Comparison of ENCODE assay signal across 8 cellular contexts in the genomic region with DNA sequence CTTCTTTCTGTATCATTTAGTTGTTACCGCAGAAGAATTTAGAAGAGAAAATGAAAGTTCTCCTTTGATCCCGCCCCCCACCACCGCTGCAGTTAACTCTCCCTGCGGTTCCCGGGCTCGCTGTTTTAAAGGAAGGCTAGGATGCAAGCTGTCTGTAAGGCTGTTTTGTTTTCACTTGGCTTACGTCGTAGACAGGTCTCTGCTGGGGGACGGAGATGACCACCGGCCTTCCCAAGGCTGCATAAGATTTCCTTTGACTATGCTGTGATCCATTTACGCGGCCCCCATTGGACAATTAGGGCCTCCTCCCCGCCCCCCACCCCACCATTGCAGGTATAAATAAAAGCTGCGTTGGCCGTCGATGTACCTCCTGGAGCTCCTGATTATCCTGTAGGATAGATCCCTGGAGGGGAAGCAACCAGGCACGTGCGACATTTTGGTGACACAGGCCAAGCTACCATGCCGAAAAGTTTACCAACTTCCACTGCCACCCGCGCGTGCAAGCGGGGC. TPM values are rescaled to one million over a fixed set of nuclear protein-coding genes. Genes with fewer than 3 reads are reported as not detected.
DNase-seq lines count a peak whose midpoint lies in the region; ATAC-seq, FAIRE-seq and TF ChIP-seq lines count a peak whose summit lies in the region.

No MANE protein-coding gene starts in this region.

- TF ChIP-seq EP300 in GM12878 (IDR thresholded peaks at IDR 0.05; ENCODE audit: borderline replicate concordance in 1 of 2, control insufficient read depth in 1 of 2, low read depth in 2 of 2, low read length in 2 of 2) = no peak

- peak; percentile 1; the same call in 1 of the 3 replicates for ATAC-seq in GM12878
- ATAC-seq in HG03196 (IDR thresholded peaks at IDR 0.05; ENCODE audit: unreplicated experiment) = no peak

- peak overlapping the region; percentile 36; the same call in 1 of the 2 replicates for H3K27ac ChIP-seq in GM12878 (ENCODE audit: control insufficient read depth, insufficient read depth)

- RAD21 ChIA-PET in GM12878 (lab: Charles Lee; ENCODE audit: unreplicated experiment) = interaction anchor here (0.8 to 1.9 kb wide), 4 partner anchors 94 to 247 kb away, joined by 3 to 4 read pairs (median 4); no protein-coding TSS in a partner anchor

- POLR2A ChIA-PET in GM12878 (lab: Charles Lee) = interaction anchor here (0.6 to 1.1 kb wide), 4 partner anchors 11 to 574 kb away, joined by 3 to 4 read pairs (median 4); partner anchors contain the start of gene TPCN2

- intact Hi-C loops in GM12878 (cut with micrococcal nuclease; ENCODE audit: unreplicated experiment) = loop anchor here (5.0 to 10.0 kb wide), 4 partner anchors 208 to 454 kb away; no protein-coding TSS in a partner anchor

- 1% methylated on average over 23 of the region's 23 CpGs for WGBS in GM12878 (ENCODE audit: insufficient coverage, insufficient replicate concordance, low lambda C conversion rate, missing lambda C conversion rate)

- peaks cover 4% of the 10 kb centered on the region for H3K79me2 ChIP-seq in GM12878 (ENCODE audit: control insufficient read depth, insufficient read depth, low read length)

- in situ Hi-C loops in GM12878 (cut with MboI) = no loop called here

- H3K4me2 ChIP-seq in GM12878 (ENCODE audit: control insufficient read depth, insufficient read depth) = peak overlapping the region; percentile 85

- no peaks in the 10 kb centered on the region for H4K20me1 ChIP-seq in GM12878 (ENCODE audit: control insufficient read depth, insufficient read depth)

- TF ChIP-seq POLR2A in GM12878 (IDR thresholded peaks at IDR 0.05; ENCODE audit: low read depth, low read length) = no peak

- CTCF ChIA-PET in GM12878 (lab: Yijun Ruan, JAX) = interaction anchor here (0.6 to 2.1 kb wide), 7 partner anchors 27 to 456 kb away, joined by 3 to 13 read pairs (median 3); no protein-coding TSS in a partner anchor

- H3K36me3 ChIP-seq in GM12878 (ENCODE audit: control insufficient read depth in 2 of 2, insufficient read depth in 2 of 2, low read length in 1 of 2) = no peaks in the 10 kb centered on the region

- peak overlapping the region; percentile 89 for H2AFZ ChIP-seq in GM12878 (ENCODE audit: control insufficient read depth, low read depth, low read length)

- TF ChIP-seq RAD21 in GM12878 (IDR thresholded peaks at IDR 0.05; ENCODE audit: insufficient read depth, low read depth, low read length) = no peak

- H3K9me3 ChIP-seq in GM12878 (replicated peaks; ENCODE audit: control insufficient read depth, insufficient read depth, low read length) (no peaks in the 10 kb centered on the region), mononuclear cell (ENCODE audit: low read depth, low read length) (no peaks in the 10 kb centered on the region)

- no TSS peak for BruUV-seq in GM12878 (replicated peaks; lab: Mats Ljungman, UMichigan)

- SMC1A ChIA-PET in GM12878 (lab: Charles Lee; ENCODE audit: uncharacterized antibody, unreplicated experiment) = interaction anchor here (1.1 kb wide), 1 partner anchor 259 kb away, joined by 3 read pairs; no protein-coding TSS in a partner anchor

- DNase-seq in GM10266 (ENCODE audit: extremely low spot score) = peak; percentile 69
- DNase-seq in RPMI7951 (ENCODE audit: low read depth) = peak; percentile 48
- no peak for DNase-seq in GM12878 (ENCODE audit: low read depth, low spot score)
- no peak for DNase-seq in HuH-7 (ENCODE audit: low spot score)
- DNase-seq in NCI-H1105 (lab: John Stamatoyannopoulos, UW) = no peak
- no peak for DNase-seq in NCI-H748 treated with DMSO at 0.1 percent for 48 hours (lab: John Stamatoyannopoulos, UW)

- H3K9ac ChIP-seq in GM12878 (ENCODE audit: control insufficient read depth, insufficient read depth, low read length) = peak overlapping the region; percentile 56

- no peaks in the 10 kb centered on the region for H3K27me3 ChIP-seq in GM12878 (replicated peaks in 1 of 2; ENCODE audit: control insufficient read depth in 2 of 2, insufficient read depth in 2 of 2, low read length in 1 of 2)
- H3K27me3 ChIP-seq in mononuclear cell (ENCODE audit: insufficient read depth, low read length) = no peaks in the 10 kb centered on the region

- H3K4me3 ChIP-seq in GM12878 (peak overlapping the region; percentile 85), mononuclear cell (ENCODE audit: low read length) (peak overlapping the region; percentile 64)

- FAIRE-seq in GM12878 (lab: Jason Lieb, UNC) = no peak

- peaks cover 31% of the 10 kb centered on the region for H3K4me1 ChIP-seq in GM12878 (ENCODE audit: control insufficient read depth, insufficient read depth, low read length)
- H3K4me1 ChIP-seq in mononuclear cell (ENCODE audit: insufficient read depth, low read length) = peaks cover 58% of the 10 kb centered on the region

- TF ChIP-seq CTCF in GM10266 (IDR thresholded peaks at IDR 0.05; ENCODE audit: control insufficient read depth, insufficient read depth, low read depth, missing control alignments) (no peak), GM12878 (IDR thresholded peaks at IDR 0.05 in 2 of 3, conservative IDR thresholded peaks at IDR 0.05 in 1 of 3; ENCODE audit: control insufficient read depth in 2 of 3, extremely low read depth in 1 of 3, insufficient read depth in 1 of 3, low read depth in 3 of 3, low read length in 3 of 3) (no peak)

TF ChIP-seq in GM12878, 131 proteins besides CTCF, POLR2A, EP300 and RAD21:
- TF ChIP-seq CBX5 (IDR thresholded peaks at IDR 0.05; ENCODE audit: low read depth) (no peak), CBFB (IDR thresholded peaks at IDR 0.05; ENCODE audit: low read depth) (peak; percentile 48; the same call in 1 of the 2 replicates), EGR1 (IDR thresholded peaks at IDR 0.05; ENCODE audit: borderline replicate concordance in 1 of 2, low read depth in 2 of 2, low read length in 2 of 2) (0 out of 3 replicates have a peak, but pooled peaks of 1 of the 2 experiments have one; percentile 8), NFIC (IDR thresholded peaks at IDR 0.05; ENCODE audit: low read depth, low read length) (no peak), RUNX3 (IDR thresholded peaks at IDR 0.05; ENCODE audit: low read length) (peak; percentile 66), ZNF24 (IDR thresholded peaks at IDR 0.05) (no peak), YY1 (IDR thresholded peaks at IDR 0.05; ENCODE audit: low read depth, low read length) (0 out of 2 replicates have a peak, but pooled peaks have one; percentile 28)
- TF ChIP-seq, protein P1, sequence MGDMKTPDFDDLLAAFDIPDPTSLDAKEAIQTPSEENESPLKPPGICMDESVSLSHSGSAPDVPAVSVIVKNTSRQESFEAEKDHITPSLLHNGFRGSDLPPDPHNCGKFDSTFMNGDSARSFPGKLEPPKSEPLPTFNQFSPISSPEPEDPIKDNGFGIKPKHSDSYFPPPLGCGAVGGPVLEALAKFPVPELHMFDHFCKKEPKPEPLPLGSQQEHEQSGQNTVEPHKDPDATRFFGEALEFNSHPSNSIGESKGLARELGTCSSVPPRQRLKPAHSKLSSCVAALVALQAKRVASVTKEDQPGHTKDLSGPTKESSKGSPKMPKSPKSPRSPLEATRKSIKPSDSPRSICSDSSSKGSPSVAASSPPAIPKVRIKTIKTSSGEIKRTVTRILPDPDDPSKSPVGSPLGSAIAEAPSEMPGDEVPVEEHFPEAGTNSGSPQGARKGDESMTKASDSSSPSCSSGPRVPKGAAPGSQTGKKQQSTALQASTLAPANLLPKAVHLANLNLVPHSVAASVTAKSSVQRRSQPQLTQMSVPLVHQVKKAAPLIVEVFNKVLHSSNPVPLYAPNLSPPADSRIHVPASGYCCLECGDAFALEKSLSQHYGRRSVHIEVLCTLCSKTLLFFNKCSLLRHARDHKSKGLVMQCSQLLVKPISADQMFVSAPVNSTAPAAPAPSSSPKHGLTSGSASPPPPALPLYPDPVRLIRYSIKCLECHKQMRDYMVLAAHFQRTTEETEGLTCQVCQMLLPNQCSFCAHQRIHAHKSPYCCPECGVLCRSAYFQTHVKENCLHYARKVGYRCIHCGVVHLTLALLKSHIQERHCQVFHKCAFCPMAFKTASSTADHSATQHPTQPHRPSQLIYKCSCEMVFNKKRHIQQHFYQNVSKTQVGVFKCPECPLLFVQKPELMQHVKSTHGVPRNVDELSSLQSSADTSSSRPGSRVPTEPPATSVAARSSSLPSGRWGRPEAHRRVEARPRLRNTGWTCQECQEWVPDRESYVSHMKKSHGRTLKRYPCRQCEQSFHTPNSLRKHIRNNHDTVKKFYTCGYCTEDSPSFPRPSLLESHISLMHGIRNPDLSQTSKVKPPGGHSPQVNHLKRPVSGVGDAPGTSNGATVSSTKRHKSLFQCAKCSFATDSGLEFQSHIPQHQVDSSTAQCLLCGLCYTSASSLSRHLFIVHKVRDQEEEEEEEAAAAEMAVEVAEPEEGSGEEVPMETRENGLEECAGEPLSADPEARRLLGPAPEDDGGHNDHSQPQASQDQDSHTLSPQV (IDR thresholded peaks at IDR 0.05) = no peak

RNA-seq across cellular contexts. Expression of gene CPT1A, which starts 1.4 kb away (rescaled TPM):
- 29.7 and 34.4 TPM in 2 replicates for total RNA-seq in RPMI7951 (2014; rRNA removed; shearing (Covaris generic))
- total RNA-seq in GM12878 (2013; cell fraction: nucleolus; rRNA removed) = 11.0 and 15.9 TPM in 2 replicates
- 6.6 and 7.6 TPM in 2 replicates for total RNA-seq in GM12878 (2014; rRNA removed)
- 7.0 and 7.5 TPM in 2 replicates for total RNA-seq in GM12878 (2014; rRNA removed; fragmentation: Illumina TruSeq; extraction: Trizol)
- total RNA-seq in GM12878 (2021) = 17.5 and 17.8 TPM in 2 replicates
- 6.4 TPM for polyA plus RNA-seq in GM12878 (2011; ENCODE audit: low read depth)
- polyA plus RNA-seq in GM12878 (2011; rRNA removed) = 2.5 and 4.5 TPM in 2 replicates
- 3.3 and 4.3 TPM in 2 replicates for polyA plus RNA-seq in GM12878 (2011; cell fraction: cytosol; rRNA removed)
- 5.9 and 8.1 TPM in 2 replicates for polyA plus RNA-seq in GM12878 (2011; cell fraction: nucleus; rRNA removed)
- polyA plus RNA-seq in GM12878 (2012) = 4.9 and 7.9 TPM in 2 replicates
- polyA plus RNA-seq in GM12878 (2014; fragmentation: Illumina TruSeq; extraction: Trizol) = 7.4 and 10.9 TPM in 2 replicates
- polyA plus RNA-seq in GM12878 (2014; fragmentation: Nextera tagmentation; extraction: Ambion mirVana) = 1 to 10 TPM; 1.1 to 2.1 TPM
- polyA plus RNA-seq in GM12878 (2014; rRNA removed) = 7.9 and 9.6 TPM in 2 replicates
- 1 to 10 TPM; 4.9 to 5.4 TPM for polyA plus RNA-seq in GM12878 (2016; fragmentation: Nextera tagmentation; extraction: Ambion mirVana)
- polyA minus RNA-seq in GM12878 (2011; rRNA and poly(A)+ RNA removed) = 7.9 and 11.6 TPM in 2 replicates
- 4.8 and 6.0 TPM in 2 replicates for polyA minus RNA-seq in GM12878 (2011; cell fraction: cytosol; rRNA and poly(A)+ RNA removed)
- polyA minus RNA-seq in GM12878 (2011; cell fraction: nucleus; rRNA and poly(A)+ RNA removed) = 2.4 and 5.0 TPM in 2 replicates
- total RNA-seq in mononuclear cell = 13.7 TPM

Comparison
In these comparisons a context has a peak if more than half of its experiments do, and no peak if none do; other contexts are left out.
1. DNase-seq: peak in GM10266 (single experiment) and RPMI7951 (single experiment); none in GM12878 (single experiment), HuH-7 (single experiment), NCI-H1105 (single experiment) and NCI-H748 treated with DMSO at 0.1 percent for 48 hours (single experiment).